In genomic region chr4:168705121-168705520, GRCh38 we compare ENCODE assay signal across 36 cellular contexts.
"Had no signal": no experiment of that assay in that cellular context is flagged by ENCODE, and none has a peak within 500 bp of the region (broad histone marks: within the 10 kb centered on the region; RNA-seq: fewer than 3 reads in every experiment).

No MANE protein-coding gene starts in this region.

- H3K4me1 Mint-ChIP-seq: activated CD4-positive, alpha-beta T cell treated with anti-CD3 and anti-CD28 coated beads for 36 hours; activated CD4-positive, alpha-beta T cell treated with anti-CD3 and anti-CD28 coated beads, Interleukin-2, amount 10 ng/mL, durations not matched to agents 24 days and 14 days; activated CD8-positive, alpha-beta memory T cell treated with anti-CD3 and anti-CD28 coated beads, Interleukin-2, amount 10 ng/mL, durations not matched to agents 7 days and 5 days; activated naive CD4-positive, alpha-beta T cell treated with anti-CD3 and anti-CD28 coated beads, Interleukin-2, amount 50 U/mL, for 24 hours; activated naive CD8-positive, alpha-beta T cell treated with anti-CD3 and anti-CD28 coated beads for 36 hours; activated naive CD8-positive, alpha-beta T cell treated with anti-CD3 and anti-CD28 coated beads, Interleukin-2, amount 50 U/mL, for 24 hours; central memory CD8-positive, alpha-beta T cell had no signal

- ATAC-seq: activated CD4-positive, alpha-beta T cell treated with anti-CD3 and anti-CD28 coated beads for 36 hours; activated CD8-positive, alpha-beta memory T cell treated with anti-CD3 and anti-CD28 coated beads, Interleukin-2, amount 10 ng/mL, durations not matched to agents 7 days and 5 days; activated CD8-positive, alpha-beta T cell treated with anti-CD3 and anti-CD28 coated beads, Interleukin-2, amount 10 ng/mL, durations not matched to agents 7 days and 5 days; activated naive CD8-positive, alpha-beta T cell treated with anti-CD3 and anti-CD28 coated beads, Interleukin-2, amount 50 U/mL, for 24 hours; effector memory CD8-positive, alpha-beta T cell; gastroesophageal sphincter; T-helper 17 cell had no signal

- H3K27me3 Mint-ChIP-seq: activated CD4-positive, alpha-beta T cell treated with anti-CD3 and anti-CD28 coated beads for 36 hours; activated naive CD4-positive, alpha-beta T cell treated with anti-CD3 and anti-CD28 coated beads, Interleukin-2, amount 50 U/mL, for 24 hours; activated naive CD8-positive, alpha-beta T cell treated with anti-CD3 and anti-CD28 coated beads for 36 hours; activated naive CD8-positive, alpha-beta T cell treated with anti-CD3 and anti-CD28 coated beads, Interleukin-2, amount 50 U/mL, for 24 hours; central memory CD8-positive, alpha-beta T cell; T-helper 17 cell had no signal

- H3K27me3 ChIP-seq: adrenal gland, brain microvascular endothelial cell, esophagus muscularis mucosa, gastroesophageal sphincter had no signal

- H3K9me3 Mint-ChIP-seq: activated CD4-positive, alpha-beta memory T cell treated with anti-CD3 and anti-CD28 coated beads for 36 hours; activated CD4-positive, alpha-beta T cell treated with anti-CD3 and anti-CD28 coated beads, Interleukin-2, amount 10 ng/mL, durations not matched to agents 24 days and 14 days; activated naive CD4-positive, alpha-beta T cell treated with anti-CD3 and anti-CD28 coated beads for 36 hours; activated naive CD4-positive, alpha-beta T cell treated with anti-CD3 and anti-CD28 coated beads, Interleukin-2, amount 50 U/mL, for 24 hours; activated naive CD8-positive, alpha-beta T cell treated with anti-CD3 and anti-CD28 coated beads for 36 hours; activated naive CD8-positive, alpha-beta T cell treated with anti-CD3 and anti-CD28 coated beads, Interleukin-2, amount 50 U/mL, for 24 hours; activated T-helper 1 cell treated with anti-CD3 and anti-CD28 coated beads, Interleukin-12 subunit alpha, Interleukin-12 subunit beta, Interleukin-2, Interleukin-4 antibody, amounts not matched to agents 30 ng/mL and 10 ng/mL and 1 ng/mL, durations not matched to agents 14 hours and 24 hours and 36 hours; activated T-helper 2 cell treated with anti-CD3 and anti-CD28 coated beads, Interferon-gamma antibody, Interleukin-2, Interleukin-4, amounts not matched to agents 10 μg/mL and 5 μg/mL and 100 μg/mL, durations not matched to agents 14 hours and 24 hours and 36 hours; central memory CD8-positive, alpha-beta T cell; effector memory CD8-positive, alpha-beta T cell; T-helper 2 cell treated with Interferon-gamma antibody and Interleukin-4, amounts not matched to agents 5 μg/mL and 100 μg/mL, for 36 hours had no signal

- H3K27ac ChIP-seq: adrenal gland, brain microvascular endothelial cell, esophagus muscularis mucosa, gastroesophageal sphincter had no signal

- H3K36me3 Mint-ChIP-seq: activated CD4-positive, alpha-beta memory T cell treated with anti-CD3 and anti-CD28 coated beads for 36 hours; activated CD8-positive, alpha-beta memory T cell treated with anti-CD3 and anti-CD28 coated beads, Interleukin-2, amount 10 ng/mL, durations not matched to agents 7 days and 5 days; activated naive CD4-positive, alpha-beta T cell treated with anti-CD3 and anti-CD28 coated beads, Interleukin-2, amount 50 U/mL, for 24 hours; activated naive CD8-positive, alpha-beta T cell treated with anti-CD3 and anti-CD28 coated beads for 36 hours had no signal

- DNase-seq: activated CD4-positive, alpha-beta memory T cell treated with anti-CD3 and anti-CD28 coated beads for 36 hours; activated CD4-positive, alpha-beta T cell treated with anti-CD3 and anti-CD28 coated beads for 36 hours; activated CD4-positive, alpha-beta T cell treated with anti-CD3 and anti-CD28 coated beads, Interleukin-2, amount 10 ng/mL, durations not matched to agents 24 days and 14 days; activated CD4-positive, CD25-positive, alpha-beta regulatory T cell; activated CD4-positive, CD25-positive, alpha-beta regulatory T cell treated with anti-CD3 and anti-CD28 coated beads, Interleukin-2, amount 50 U/mL, for 72 hours; activated CD8-positive, alpha-beta memory T cell treated with anti-CD3 and anti-CD28 coated beads, Interleukin-2, amount 10 ng/mL, durations not matched to agents 7 days and 5 days; activated CD8-positive, alpha-beta memory T cell treated with anti-CD3 and anti-CD28 coated beads, Interleukin-2, amount 50 U/mL, for 4 hours; activated CD8-positive, alpha-beta T cell treated with anti-CD3 and anti-CD28 coated beads, Interleukin-2, amount 10 ng/mL, durations not matched to agents 7 days and 5 days; activated effector memory CD4-positive, alpha-beta T cell treated with anti-CD3 and anti-CD28 coated beads, Interleukin-2, amount 50 U/mL, for 16 hours; activated naive CD4-positive, alpha-beta T cell treated with anti-CD3 and anti-CD28 coated beads for 36 hours; activated naive CD8-positive, alpha-beta T cell treated with anti-CD3 and anti-CD28 coated beads for 36 hours; activated naive CD8-positive, alpha-beta T cell treated with anti-CD3 and anti-CD28 coated beads, Interleukin-2, amount 50 U/mL, for 24 hours; activated T-cell treated with anti-CD3 and anti-CD28 coated beads, Interleukin-2, amount 50 U/mL, for 1 hour; activated T-cell treated with anti-CD3 and anti-CD28 coated beads, Interleukin-2, amount 50 U/mL, for 48 hours; adrenal gland; anterior cingulate cortex; brain microvascular endothelial cell; cortex of kidney; dermis blood vessel endothelial cell; effector CD4-positive, alpha-beta T cell; effector memory CD8-positive, alpha-beta T cell; erythroblast; foreskin melanocyte; T-helper 1 cell; T-helper 17 cell; T1000 had no signal

- H3K36me3 ChIP-seq: adrenal gland, brain microvascular endothelial cell, esophagus muscularis mucosa, gastroesophageal sphincter had no signal

- H3K4me1 ChIP-seq: adrenal gland had no signal

- H3K9me3 ChIP-seq: adrenal gland, esophagus muscularis mucosa, gastroesophageal sphincter had no signal

- H3K27ac Mint-ChIP-seq: activated CD4-positive, alpha-beta memory T cell treated with anti-CD3 and anti-CD28 coated beads for 36 hours; activated CD4-positive, alpha-beta T cell treated with anti-CD3 and anti-CD28 coated beads for 36 hours; activated CD4-positive, alpha-beta T cell treated with anti-CD3 and anti-CD28 coated beads, Interleukin-2, amount 10 ng/mL, durations not matched to agents 24 days and 14 days; activated CD8-positive, alpha-beta memory T cell treated with anti-CD3 and anti-CD28 coated beads, Interleukin-2, amount 10 ng/mL, durations not matched to agents 7 days and 5 days; activated CD8-positive, alpha-beta T cell treated with anti-CD3 and anti-CD28 coated beads, Interleukin-2, amount 10 ng/mL, durations not matched to agents 7 days and 5 days; activated naive CD4-positive, alpha-beta T cell treated with anti-CD3 and anti-CD28 coated beads for 36 hours; activated naive CD4-positive, alpha-beta T cell treated with anti-CD3 and anti-CD28 coated beads, Interleukin-2, amount 50 U/mL, for 24 hours; activated naive CD8-positive, alpha-beta T cell treated with anti-CD3 and anti-CD28 coated beads for 36 hours; activated naive CD8-positive, alpha-beta T cell treated with anti-CD3 and anti-CD28 coated beads, Interleukin-2, amount 50 U/mL, for 24 hours; activated T-helper 1 cell treated with anti-CD3 and anti-CD28 coated beads, Interleukin-12 subunit alpha, Interleukin-12 subunit beta, Interleukin-2, Interleukin-4 antibody, amounts not matched to agents 30 ng/mL and 10 ng/mL and 1 ng/mL, durations not matched to agents 14 hours and 24 hours and 36 hours; activated T-helper 2 cell treated with anti-CD3 and anti-CD28 coated beads, Interferon-gamma antibody, Interleukin-2, Interleukin-4, amounts not matched to agents 10 μg/mL and 5 μg/mL and 100 μg/mL, durations not matched to agents 14 hours and 24 hours and 36 hours; effector memory CD8-positive, alpha-beta T cell; T-helper 17 cell; T-helper 2 cell treated with Interferon-gamma antibody and Interleukin-4, amounts not matched to agents 5 μg/mL and 100 μg/mL, for 36 hours had no signal

- H3K4me3 ChIP-seq: adrenal gland, esophagus muscularis mucosa, gastroesophageal sphincter had no signal

- H3K4me3 Mint-ChIP-seq: activated CD4-positive, alpha-beta memory T cell treated with anti-CD3 and anti-CD28 coated beads for 36 hours; activated CD4-positive, alpha-beta T cell treated with anti-CD3 and anti-CD28 coated beads for 36 hours; activated CD4-positive, alpha-beta T cell treated with anti-CD3 and anti-CD28 coated beads, Interleukin-2, amount 10 ng/mL, durations not matched to agents 24 days and 14 days; activated CD8-positive, alpha-beta memory T cell treated with anti-CD3 and anti-CD28 coated beads, Interleukin-2, amount 10 ng/mL, durations not matched to agents 7 days and 5 days; activated CD8-positive, alpha-beta T cell treated with anti-CD3 and anti-CD28 coated beads, Interleukin-2, amount 10 ng/mL, durations not matched to agents 7 days and 5 days; activated naive CD4-positive, alpha-beta T cell treated with anti-CD3 and anti-CD28 coated beads for 36 hours; activated naive CD4-positive, alpha-beta T cell treated with anti-CD3 and anti-CD28 coated beads, Interleukin-2, amount 50 U/mL, for 24 hours; activated naive CD8-positive, alpha-beta T cell treated with anti-CD3 and anti-CD28 coated beads for 36 hours; activated naive CD8-positive, alpha-beta T cell treated with anti-CD3 and anti-CD28 coated beads, Interleukin-2, amount 50 U/mL, for 24 hours; activated T-helper 1 cell treated with anti-CD3 and anti-CD28 coated beads, Interleukin-12 subunit alpha, Interleukin-12 subunit beta, Interleukin-2, Interleukin-4 antibody, amounts not matched to agents 30 ng/mL and 10 ng/mL and 1 ng/mL, durations not matched to agents 14 hours and 24 hours and 36 hours; central memory CD8-positive, alpha-beta T cell; effector memory CD8-positive, alpha-beta T cell; T-helper 17 cell; T-helper 2 cell treated with Interferon-gamma antibody and Interleukin-4, amounts not matched to agents 5 μg/mL and 100 μg/mL, for 36 hours had no signal

- FAIRE-seq: astrocyte, bronchial epithelial cell, colon had no signal
